1 cellular context compared by ENCODE assay signal in the genomic region with DNA sequence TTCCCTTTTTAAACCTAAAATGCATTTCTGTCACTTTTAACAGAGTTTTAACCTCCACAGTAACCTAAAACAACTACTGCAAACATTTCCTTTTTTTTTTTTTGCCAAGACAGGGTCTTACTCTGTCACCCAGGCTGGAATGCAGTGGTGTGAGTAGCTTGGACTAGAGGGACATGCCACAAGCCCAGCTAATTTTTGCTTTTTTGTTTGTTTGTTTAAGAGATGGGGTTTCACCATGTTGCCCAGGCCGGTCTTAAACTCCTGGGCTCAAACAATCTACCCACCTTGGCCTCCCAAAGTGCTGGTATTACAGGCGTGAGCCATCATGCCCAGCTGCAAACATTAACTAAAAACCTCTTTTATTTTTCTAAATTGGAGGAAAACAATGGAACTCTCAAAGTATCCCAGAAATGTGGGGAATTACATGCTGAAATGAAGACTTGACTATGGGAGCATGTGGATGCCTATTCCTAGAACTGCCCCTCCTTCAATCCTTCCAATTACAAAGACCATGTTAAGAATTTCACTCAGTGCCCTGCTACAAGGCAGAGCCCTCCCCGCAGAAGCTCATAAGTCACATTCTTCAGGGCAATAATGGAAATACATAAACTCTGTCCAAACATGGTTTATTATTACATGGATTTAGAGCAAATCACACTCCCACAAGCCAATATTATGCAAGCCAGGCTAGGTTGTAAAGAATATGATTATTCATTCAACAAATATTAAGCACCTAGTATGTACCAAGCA.
TF ChIP-seq lines count a peak whose summit lies in the region.

No MANE protein-coding gene starts in this region.

TF ChIP-seq in IMR-90, 13 proteins besides CTCF, POLR2A, EP300 and RAD21:
- TF ChIP-seq RFX5 (IDR thresholded peaks at IDR 0.05; ENCODE audit: low read depth, low read length) (no peak), NFE2L2 (IDR thresholded peaks at IDR 0.05; ENCODE audit: low read depth, low read length) (no peak), RCOR1 (IDR thresholded peaks at IDR 0.05; ENCODE audit: insufficient replicate concordance, low read length) (no peak), CEBPB (IDR thresholded peaks at IDR 0.05; ENCODE audit: low read depth, low read length) (no peak)
- TF ChIP-seq, protein P1, sequence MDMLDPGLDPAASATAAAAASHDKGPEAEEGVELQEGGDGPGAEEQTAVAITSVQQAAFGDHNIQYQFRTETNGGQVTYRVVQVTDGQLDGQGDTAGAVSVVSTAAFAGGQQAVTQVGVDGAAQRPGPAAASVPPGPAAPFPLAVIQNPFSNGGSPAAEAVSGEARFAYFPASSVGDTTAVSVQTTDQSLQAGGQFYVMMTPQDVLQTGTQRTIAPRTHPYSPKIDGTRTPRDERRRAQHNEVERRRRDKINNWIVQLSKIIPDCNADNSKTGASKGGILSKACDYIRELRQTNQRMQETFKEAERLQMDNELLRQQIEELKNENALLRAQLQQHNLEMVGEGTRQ (IDR thresholded peaks at IDR 0.05; ENCODE audit: low read depth, low read length) = no peak
